10 cellular contexts compared by ENCODE assay signal in the genomic region with DNA sequence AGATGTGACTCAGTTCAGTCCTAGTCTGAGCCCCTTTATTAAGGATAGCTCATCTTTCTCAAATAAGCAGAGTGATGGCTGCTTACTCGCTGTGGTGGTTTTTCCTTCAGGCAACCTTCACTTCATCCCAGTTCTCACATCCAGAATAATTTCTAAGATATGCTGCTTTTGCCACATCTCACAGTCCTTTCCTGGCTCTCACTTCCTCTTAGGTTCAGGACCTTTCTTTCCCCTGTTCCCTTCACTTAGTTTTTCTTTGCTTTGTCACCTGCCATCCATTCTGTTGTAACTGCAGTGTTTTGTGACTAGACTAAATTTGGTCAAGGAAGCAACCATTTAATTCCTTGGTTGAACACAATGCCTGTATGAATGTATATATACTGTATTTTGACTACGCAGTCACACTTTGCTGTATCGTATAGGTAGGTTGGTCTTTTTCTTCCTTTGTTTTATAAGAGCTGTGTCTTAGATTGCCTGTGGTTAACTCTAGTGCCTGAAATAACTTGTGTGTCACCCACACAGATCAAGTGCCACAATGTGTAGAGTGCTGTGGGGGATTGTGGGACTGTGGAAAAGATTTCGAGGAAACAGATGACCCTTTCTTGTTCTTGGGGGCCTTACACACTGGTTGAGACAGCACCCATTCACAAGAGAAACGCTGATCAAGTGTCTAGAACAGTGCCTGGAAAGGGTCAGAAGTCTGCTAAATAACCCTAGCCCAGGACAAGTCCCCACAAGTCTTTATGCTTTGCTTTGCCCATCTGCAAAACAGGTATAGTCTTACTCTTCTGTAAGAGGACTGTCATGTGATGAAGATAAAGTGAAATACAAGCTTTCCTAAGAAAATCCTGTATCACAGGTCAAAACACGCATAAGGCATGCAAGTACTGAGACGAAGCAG. TPM values are rescaled to one million over a fixed set of nuclear protein-coding genes. Genes with fewer than 3 reads are reported as not detected.
DNase-seq lines count a peak whose midpoint lies in the region; ATAC-seq and TF ChIP-seq lines count a peak whose summit lies in the region.
"Had no signal": no experiment of that assay in that cellular context is flagged by ENCODE, and none has a peak within 500 bp of the region (broad histone marks: within the 10 kb centered on the region; RNA-seq: fewer than 3 reads in every experiment).

No MANE protein-coding gene starts in this region.

- no peak for ATAC-seq in central memory CD8-positive, alpha-beta T cell (replicated peaks; ENCODE audit: extremely low read depth, poor library complexity, severe bottlenecking)

- DNase-seq in ELR (ENCODE audit: low read depth) (peak; percentile 29), MV-4-11 (lab: John Stamatoyannopoulos, UW) (peak; percentile 47), neural crest cell (ENCODE audit: low read depth, low spot score) (no peak), AML-193 (lab: John Stamatoyannopoulos, UW) (no peak), GM19240 (ENCODE audit: insufficient read length, low spot score) (no peak), NCI-H526 treated with DMSO at 0.1 percent for 48 hours (lab: John Stamatoyannopoulos, UW) (no peak)
- DNase-seq in central memory CD8-positive, alpha-beta T cell (ENCODE audit: low spot score in 2 of 2) = no peak
- DNase-seq in activated effector memory CD4-positive, alpha-beta T cell treated with anti-CD3 and anti-CD28 coated beads, Interleukin-2, amount 50 U/mL, for 16 hours = no peak
- DNase-seq: GDM1; stimulated activated CD4-positive, alpha-beta T cell treated with anti-CD3 and anti-CD28 coated beads, Interleukin-12 subunit alpha, Interleukin-12 subunit beta, amount 100 ng/mL, for 4 hours had no signal

- H3K9me3 Mint-ChIP-seq in central memory CD8-positive, alpha-beta T cell = no peaks in the 10 kb centered on the region
- no peaks in the 10 kb centered on the region for H3K9me3 Mint-ChIP-seq in neural crest cell

- H3K27ac Mint-ChIP-seq in central memory CD8-positive, alpha-beta T cell (ENCODE audit: low read depth) = peak overlapping the region; percentile 24
- H3K27ac Mint-ChIP-seq in neural crest cell (ENCODE audit: unreplicated experiment) = peak overlapping the region; percentile 50

- peak overlapping the region; percentile 85 for H3K4me3 Mint-ChIP-seq in central memory CD8-positive, alpha-beta T cell
- peak overlapping the region; percentile 81 for H3K4me3 Mint-ChIP-seq in neural crest cell

- peaks cover 65% of the 10 kb centered on the region for H3K36me3 Mint-ChIP-seq in central memory CD8-positive, alpha-beta T cell (ENCODE audit: insufficient read depth)
- peaks cover 26% of the 10 kb centered on the region for H3K36me3 Mint-ChIP-seq in neural crest cell (ENCODE audit: low read depth)

- H3K27me3 Mint-ChIP-seq in central memory CD8-positive, alpha-beta T cell = no peaks in the 10 kb centered on the region
- no peaks in the 10 kb centered on the region for H3K27me3 Mint-ChIP-seq in neural crest cell (ENCODE audit: low read depth)

- peaks cover 51% of the 10 kb centered on the region for H3K4me1 Mint-ChIP-seq in central memory CD8-positive, alpha-beta T cell
- peaks cover 25% of the 10 kb centered on the region for H3K4me1 Mint-ChIP-seq in neural crest cell

- no peak for TF ChIP-seq CTCF in neural crest cell (conservative IDR thresholded peaks at IDR 0.05)

RNA-seq across cellular contexts. Expression of a gene that starts 2.6 kb away (rescaled TPM):
- 56.0 and 57.0 TPM in 2 replicates for total RNA-seq in neural crest cell

RNA-seq across cellular contexts. Expression of a gene that starts 9.2 kb away (rescaled TPM):
- total RNA-seq in neural crest cell = 10.6 and 10.9 TPM in 2 replicates

RNA-seq across cellular contexts. Expression of a gene that starts 37.0 kb away (rescaled TPM):
- total RNA-seq in neural crest cell = 0.91 and 1.8 TPM in 2 replicates

RNA-seq across cellular contexts. Expression of a gene that starts 55.7 kb away (rescaled TPM):
- total RNA-seq in neural crest cell = 23.4 and 26.4 TPM in 2 replicates

RNA-seq across cellular contexts. Expression of a gene that starts 56.6 kb away (rescaled TPM):
- total RNA-seq in neural crest cell = 21.5 and 21.7 TPM in 2 replicates

Comparison
In these comparisons a context has a peak if more than half of its experiments do, and no peak if none do; other contexts are left out.
1. DNase-seq: peak in ELR (single experiment) and MV-4-11 (single experiment); none in central memory CD8-positive, alpha-beta T cell (0 of 2), neural crest cell (single experiment), AML-193 (0 of 2), GM19240 (single experiment), NCI-H526 treated with DMSO at 0.1 percent for 48 hours (single experiment) and activated effector memory CD4-positive, alpha-beta T cell treated with anti-CD3 and anti-CD28 coated beads, Interleukin-2, amount 50 U/mL, for 16 hours (single experiment).